1 cellular context compared by ENCODE assay signal in the genomic region with DNA sequence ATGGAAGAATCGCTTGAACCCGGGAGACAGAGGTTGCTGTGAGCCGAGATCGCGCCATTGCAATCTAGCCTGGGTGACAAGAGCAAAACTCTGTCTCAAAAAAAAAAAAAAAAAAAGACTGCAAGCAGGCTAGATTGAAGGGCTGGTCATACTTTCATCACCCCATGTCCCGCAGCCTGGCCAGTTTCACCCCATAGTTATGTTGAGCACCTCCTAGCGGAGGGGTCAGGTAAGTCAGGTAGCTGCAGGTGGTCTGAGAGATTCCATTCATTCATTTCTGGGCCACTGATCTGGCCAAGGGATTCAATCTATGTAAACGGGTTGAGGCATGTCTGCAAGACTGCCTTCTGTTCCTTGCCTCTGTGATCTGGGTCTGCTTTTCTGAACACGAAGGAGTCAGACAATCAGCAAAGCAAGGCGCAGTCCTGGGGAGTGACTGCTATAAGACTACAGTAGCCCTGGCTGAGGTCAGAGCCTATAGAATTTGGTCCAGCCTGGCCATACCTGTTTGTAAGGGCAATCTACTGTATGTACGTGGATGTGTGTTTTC.
TF ChIP-seq lines count a peak whose summit lies in the region.

No MANE protein-coding gene starts in this region.

TF ChIP-seq in HCT116, 20 proteins besides CTCF, POLR2A, EP300 and RAD21 (continued from another document):
- no peak for TF ChIP-seq TCF7L2 (IDR thresholded peaks at IDR 0.05; ENCODE audit: borderline replicate concordance, extremely low read depth, insufficient read depth, insufficient read length)
